In genomic region chr4:24330198-24330972, GRCh38 we compare ENCODE assay signal across 1 cellular context.
TF ChIP-seq lines count a peak whose summit lies in the region.

No MANE protein-coding gene starts in this region.

TF ChIP-seq in GM23338, 12 proteins besides CTCF, POLR2A, EP300 and RAD21 (continued from another document):
- TF ChIP-seq ZNF462 (CRISPR knock-in tag; IDR thresholded peaks at IDR 0.05) (no peak), EZH2phosphoT487 (IDR thresholded peaks at IDR 0.05; ENCODE audit: unreplicated experiment) (no peak), ZNF331 (CRISPR knock-in tag; IDR thresholded peaks at IDR 0.05; ENCODE audit: low read depth) (no peak), REST (IDR thresholded peaks at IDR 0.05; ENCODE audit: unreplicated experiment) (no peak), NANOG (IDR thresholded peaks at IDR 0.05; ENCODE audit: borderline replicate concordance) (no peak), ETS1 (IDR thresholded peaks at IDR 0.05) (no peak)
TF ChIP-seq in GM23338: peak in this region for 0.
